In genomic region chr6:78831492-78831891, GRCh38 we compare ENCODE assay signal across 15 cellular contexts. TPM values are rescaled to one million over a fixed set of nuclear protein-coding genes. Genes with fewer than 3 reads are reported as not detected.
DNase-seq lines count a peak whose midpoint lies in the region; ATAC-seq and TF ChIP-seq lines count a peak whose summit lies in the region.
"Had no signal": no experiment of that assay in that cellular context is flagged by ENCODE, and none has a peak within 500 bp of the region (broad histone marks: within the 10 kb centered on the region; RNA-seq: fewer than 3 reads in every experiment).

No MANE protein-coding gene starts in this region.

- no peak overlapping the region for H3K4me3 ChIP-seq in adrenal gland
- H3K4me3 ChIP-seq in fibroblast of pulmonary artery (replicated peaks; ENCODE audit: low read depth, low read length), result no peak overlapping the region
- no peak overlapping the region for H3K4me3 ChIP-seq in lung
- no peak overlapping the region for H3K4me3 ChIP-seq in Karpas-422 (ENCODE audit: low read length)
- H3K4me3 ChIP-seq: esophagus muscularis mucosa, thyroid gland had no signal

- H3K27ac ChIP-seq in adrenal gland (peak overlapping the region in 2 of 5 donors; percentile 26 to 29), lung (ENCODE audit: low read depth in 1 of 2, low read length in 1 of 2) (no peak overlapping the region), Karpas-422 (ENCODE audit: low read length) (no peak overlapping the region)
- H3K27ac ChIP-seq: esophagus muscularis mucosa, thyroid gland had no signal

- H3K4me1 ChIP-seq in adrenal gland (replicated peaks in 1 of 2), result peaks cover 0 to 17% of the 10 kb centered on the region in 2 donors
- H3K4me1 ChIP-seq in lung (ENCODE audit: control insufficient read depth in 2 of 2, insufficient read depth in 2 of 2, low read length in 2 of 2), result peaks cover 0 to 8% of the 10 kb centered on the region in 2 donors
- H3K4me1 ChIP-seq in Karpas-422 (ENCODE audit: low read length), result no peaks in the 10 kb centered on the region
- H3K4me1 ChIP-seq: thyroid gland had no signal

- DNase-seq in adrenal gland (peak in 6 of 7 donors; percentile 41 to 71 (median 49)), fibroblast of pulmonary artery (ENCODE audit: low read depth) (peak; percentile 91), lung (ENCODE audit: low spot score) (no peak), superior temporal gyrus (ENCODE audit: extremely low spot score) (peak; percentile 60), Karpas-422 (no peak)
- DNase-seq: activated CD4-positive, alpha-beta T cell treated with anti-CD3 and anti-CD28 coated beads, Interleukin-2, amount 10 ng/mL, durations not matched to agents 24 days and 14 days; activated naive CD4-positive, alpha-beta T cell; islet precursor cell; NCI-H1092 treated with DMSO at 0.1 percent for 48 hours; NCI-H2081 treated with DMSO at 0.1 percent for 48 hours; NCI-H526 had no signal

- H3K4me2 ChIP-seq in Karpas-422 (ENCODE audit: low read depth, low read length, poor library complexity, severe bottlenecking), result no peak overlapping the region

- no peaks in the 10 kb centered on the region for H3K9me3 ChIP-seq in adrenal gland (replicated peaks in 1 of 3)
- no peaks in the 10 kb centered on the region for H3K9me3 ChIP-seq in lung (ENCODE audit: control insufficient read depth in 2 of 2, insufficient read depth in 1 of 2, low read length in 1 of 2)
- no peaks in the 10 kb centered on the region for H3K9me3 ChIP-seq in Karpas-422 (ENCODE audit: low read length)
- H3K9me3 ChIP-seq: esophagus muscularis mucosa, thyroid gland had no signal

- H4K20me1 ChIP-seq in Karpas-422 (ENCODE audit: insufficient read depth, low read depth, low read length), result no peaks in the 10 kb centered on the region

- TF ChIP-seq CTCF in adrenal gland (IDR thresholded peaks at IDR 0.05) (no peak), fibroblast of pulmonary artery (IDR thresholded peaks at IDR 0.05; ENCODE audit: low read length, missing control alignments) (no peak), lung (IDR thresholded peaks at IDR 0.05; ENCODE audit: control extremely low read depth, extremely low read depth) (no peak)

- H3K27me3 ChIP-seq in adrenal gland, result no peaks in the 10 kb centered on the region
- no peaks in the 10 kb centered on the region for H3K27me3 ChIP-seq in lung (ENCODE audit: control insufficient read depth, insufficient read depth)
- H3K27me3 ChIP-seq in Karpas-422 (ENCODE audit: low read length), result no peaks in the 10 kb centered on the region
- H3K27me3 ChIP-seq: esophagus muscularis mucosa, thyroid gland had no signal

- WGBS in adrenal gland, 4 donors, result 28 to 54% (median 42%) methylated on average over 2 of the region's 2 CpGs
- WGBS in lung, 2 donors, result 55 to 78% methylated on average over 2 of the region's 2 CpGs

- H2AFZ ChIP-seq in Karpas-422 (ENCODE audit: low read length), result no peak overlapping the region

- H3K36me3 ChIP-seq in adrenal gland (replicated peaks in 1 of 2) (no peaks in the 10 kb centered on the region), lung (ENCODE audit: control insufficient read depth in 2 of 2, insufficient read depth in 2 of 2, low read length in 2 of 2) (no peaks in the 10 kb centered on the region), Karpas-422 (ENCODE audit: insufficient read depth, low read length) (no peaks in the 10 kb centered on the region)
- H3K36me3 ChIP-seq: esophagus muscularis mucosa, thyroid gland had no signal

- no peak for TF ChIP-seq POLR2A in adrenal gland (IDR thresholded peaks at IDR 0.05)

- no peak overlapping the region for H3K9ac ChIP-seq in Karpas-422 (ENCODE audit: low read length)

- no peaks in the 10 kb centered on the region for H3K9me2 ChIP-seq in Karpas-422 (replicated peaks; ENCODE audit: insufficient read depth, low read length)

- intact Hi-C loops in adrenal gland (cut with DNase I), result no loop called here

- H3K79me2 ChIP-seq in Karpas-422 (ENCODE audit: low read length), result no peaks in the 10 kb centered on the region

- ATAC-seq in lung (ENCODE audit: insufficient read depth, low FRiP score) (peak; percentile 53), HG03025 (IDR thresholded peaks at IDR 0.05; ENCODE audit: low FRiP score, unreplicated experiment) (no peak), GM21825 (IDR thresholded peaks at IDR 0.05; ENCODE audit: unreplicated experiment) (no peak)

RNA-seq across cellular contexts. Expression of gene IRAK1BP1, which starts 35.9 kb away (rescaled TPM):
- total RNA-seq in adrenal gland (1 to 10 TPM; 2.3 to 8.5 (median 4.2) TPM), lung (10 to 100 TPM in 1 of 2 donors, 1 to 10 TPM in 1; 6.8 to 18.9 TPM)
- polyA plus RNA-seq in adrenal gland (1 to 10 TPM; 2.0 to 5.8 (median 3.9) TPM), lung (1 to 10 TPM; 1.5 to 3.4 TPM)
- 10.1 and 16.5 TPM in 2 replicates for total RNA-seq in Karpas-422 (2014; rRNA removed; shearing (Covaris generic); ENCODE audit: low replicate concordance)

Comparison
In these comparisons a context has a peak if more than half of its experiments do, and no peak if none do; other contexts are left out.
1. DNase-seq: peak in adrenal gland (6 of 7), fibroblast of pulmonary artery (single experiment) and superior temporal gyrus (single experiment); none in lung (single experiment) and Karpas-422 (single experiment).